Comparison of ENCODE assay signal across 22 cellular contexts in the genomic region with DNA sequence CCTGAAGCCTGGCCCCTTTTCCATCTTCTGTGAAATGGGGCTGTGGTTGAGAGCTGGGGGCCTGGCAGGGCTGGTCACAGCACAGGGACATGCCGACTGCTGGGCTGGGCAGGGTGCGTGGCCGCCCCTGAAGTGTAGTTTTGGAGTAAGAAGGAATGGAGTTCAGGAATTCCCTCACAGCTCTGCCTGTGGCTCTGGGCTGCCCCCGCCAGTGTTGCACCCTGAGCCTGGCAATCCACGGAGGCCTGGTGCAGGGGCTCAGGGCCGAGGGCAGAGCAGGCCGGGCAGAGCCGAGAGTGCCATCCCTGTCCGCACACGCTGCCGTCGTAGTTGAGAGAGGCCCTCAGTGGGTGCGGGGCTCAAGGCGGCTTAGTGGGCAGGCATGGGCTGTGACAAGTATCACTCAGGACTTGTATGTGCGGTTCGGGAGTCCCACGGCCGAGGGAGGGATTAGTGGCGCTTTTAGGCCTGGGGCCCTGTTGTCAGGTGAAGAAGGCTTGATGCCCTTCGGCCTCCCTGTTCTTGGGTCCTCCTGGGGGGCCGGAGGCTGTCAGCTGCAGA. TPM values are rescaled to one million over a fixed set of nuclear protein-coding genes. Genes with fewer than 3 reads are reported as not detected.
DNase-seq lines count a peak whose midpoint lies in the region; ATAC-seq, FAIRE-seq and TF ChIP-seq lines count a peak whose summit lies in the region.
"Had no signal": no experiment of that assay in that cellular context is flagged by ENCODE, and none has a peak within 500 bp of the region (broad histone marks: within the 10 kb centered on the region; RNA-seq: fewer than 3 reads in every experiment).

No MANE protein-coding gene starts in this region.

- H3K4me1 Mint-ChIP-seq in effector memory CD8-positive, alpha-beta T cell (ENCODE audit: low read depth in 2 of 2): peaks cover 11 to 16% of the 10 kb centered on the region in 2 donors

- TF ChIP-seq CTCF in kidney (IDR thresholded peaks at IDR 0.05; ENCODE audit: borderline replicate concordance, extremely low read depth, insufficient read depth): no peak

- H3K27me3 ChIP-seq in NT2/D1 (ENCODE audit: insufficient read depth, insufficient read length) (no peaks in the 10 kb centered on the region), small intestine (ENCODE audit: control insufficient read depth in 2 of 2, insufficient read depth in 2 of 2, low read length in 2 of 2) (no peaks in the 10 kb centered on the region)

- no peak overlapping the region for H3K27ac ChIP-seq in kidney (ENCODE audit: low read depth in 2 of 2, low read length in 2 of 2)
- peak overlapping the region; percentile 82 for H3K27ac ChIP-seq in substantia nigra (ENCODE audit: low read depth, low read length, poor library complexity, severe bottlenecking)
- H3K27ac ChIP-seq in small intestine (ENCODE audit: low read depth in 1 of 2, low read length in 1 of 2): no peak overlapping the region

- 92 to 96% (median 95%) methylated on average over 18 to 21 of the region's 21 CpGs for WGBS in small intestine, 3 donors

- H3K36me3 Mint-ChIP-seq in effector memory CD8-positive, alpha-beta T cell (ENCODE audit: insufficient read depth): peaks cover 9% of the 10 kb centered on the region

- H3K4me3 Mint-ChIP-seq in effector memory CD8-positive, alpha-beta T cell: no peak overlapping the region
- H3K4me3 Mint-ChIP-seq: CD14-positive monocyte; CD8-positive, alpha-beta memory T cell had no signal

- H3K9ac ChIP-seq in NT2/D1 (ENCODE audit: insufficient read length, low read depth) (peak overlapping the region; percentile 37), kidney (ENCODE audit: low read length in 2 of 2) (no peak overlapping the region)

- FAIRE-seq in kidney (lab: Jason Lieb, UNC) (no peak), small intestine (lab: Jason Lieb, UNC) (no peak)
- FAIRE-seq: GM12892, H54, HTR-8/SVneo had no signal

- intact Hi-C loops in kidney (cut with DNase I): no loop called here

- peak overlapping the region; percentile 23 to 31 for H3K27ac Mint-ChIP-seq in effector memory CD8-positive, alpha-beta T cell
- H3K27ac Mint-ChIP-seq: CD8-positive, alpha-beta memory T cell had no signal

- H3K4me3 ChIP-seq in NT2/D1 (ENCODE audit: insufficient read length, low read depth) (no peak overlapping the region), kidney (ENCODE audit: low read length in 2 of 2) (no peak overlapping the region), small intestine (ENCODE audit: low read depth in 1 of 2, low read length in 2 of 2) (no peak overlapping the region)

- peaks cover 71% of the 10 kb centered on the region for H3K36me3 ChIP-seq in NT2/D1 (ENCODE audit: insufficient read depth, insufficient read length, low read length)
- peaks cover 3 to 7% of the 10 kb centered on the region in 2 donors for H3K36me3 ChIP-seq in kidney (ENCODE audit: control insufficient read depth in 1 of 2, insufficient read depth in 2 of 2, low read length in 2 of 2)
- peaks cover 2 to 3% of the 10 kb centered on the region in 2 donors for H3K36me3 ChIP-seq in small intestine (ENCODE audit: control insufficient read depth in 2 of 2, insufficient read depth in 2 of 2, low read length in 2 of 2)

- H3K4me1 ChIP-seq in NT2/D1 (ENCODE audit: insufficient read depth, insufficient read length) (peaks cover 22% of the 10 kb centered on the region), kidney (ENCODE audit: control insufficient read depth in 1 of 2, insufficient read depth in 1 of 2, low read depth in 1 of 2, low read length in 2 of 2) (peaks cover 0 to 10% of the 10 kb centered on the region in 2 donors), small intestine (ENCODE audit: control insufficient read depth in 2 of 2, insufficient read depth in 1 of 2, low read depth in 1 of 2, low read length in 1 of 2) (no peaks in the 10 kb centered on the region)

- no peak for ATAC-seq in effector memory CD8-positive, alpha-beta T cell (replicated peaks)
- ATAC-seq in GM21786 (IDR thresholded peaks at IDR 0.05; ENCODE audit: unreplicated experiment): no peak
- ATAC-seq: PC-3 had no signal

- peaks cover 15% of the 10 kb centered on the region; the same call in 1 of the 2 replicates for H3K9me3 ChIP-seq in NT2/D1 (ENCODE audit: insufficient read depth, low read length)
- no peaks in the 10 kb centered on the region for H3K9me3 ChIP-seq in kidney (ENCODE audit: control insufficient read depth in 1 of 2, low read length in 2 of 2)
- no peaks in the 10 kb centered on the region for H3K9me3 ChIP-seq in small intestine (ENCODE audit: control insufficient read depth, low read depth)

- no peaks in the 10 kb centered on the region for H3K27me3 Mint-ChIP-seq in effector memory CD8-positive, alpha-beta T cell
- H3K27me3 Mint-ChIP-seq: CD8-positive, alpha-beta memory T cell had no signal

- DNase-seq in NT2/D1 (ENCODE audit: low read depth, low spot score) (no peak), kidney (peak; percentile 60), substantia nigra (lab: John Stamatoyannopoulos, UW) (no peak), small intestine (no peak), NCI-H2081 (lab: John Stamatoyannopoulos, UW) (no peak), retina (no peak)
- DNase-seq in effector memory CD8-positive, alpha-beta T cell: no peak
- DNase-seq: Calu3; CD8-positive, alpha-beta memory T cell; KG1; MM.1S; NCI-H1694 treated with DMSO at 0.1 percent for 48 hours; NCI-H774; PC-3 had no signal

- H3K9me3 Mint-ChIP-seq in effector memory CD8-positive, alpha-beta T cell: no peaks in the 10 kb centered on the region
- H3K9me3 Mint-ChIP-seq: CD8-positive, alpha-beta memory T cell had no signal

RNA-seq across cellular contexts. Expression of a gene that starts 9.7 kb away (rescaled TPM):
- total RNA-seq in kidney: 94.1 TPM
- 25.3 TPM for polyA plus RNA-seq in kidney (ENCODE audit: insufficient read depth, low read depth, low replicate concordance)
- polyA plus RNA-seq in small intestine: 10 to 100 TPM; 69.3 to 82.6 (median 73.8) TPM

RNA-seq across cellular contexts. Expression of a gene that starts 9.7 kb away (rescaled TPM):
- 54.0 TPM for total RNA-seq in kidney
- polyA plus RNA-seq in kidney (ENCODE audit: insufficient read depth, low read depth, low replicate concordance): 160 TPM
- 100 to 1,000 TPM; 233 to 471 (median 333) TPM for polyA plus RNA-seq in small intestine

RNA-seq across cellular contexts. Expression of a gene that starts 21.9 kb away (rescaled TPM):
- total RNA-seq in kidney: not detected
- polyA plus RNA-seq in kidney (ENCODE audit: insufficient read depth, low read depth, low replicate concordance) (not detected), small intestine (under 1 TPM in 1 of 3 donors, not detected in 2; 0.54 TPM)
- total RNA-seq: A673; Calu3; CD8-positive, alpha-beta memory T cell; PC-3; RPMI7951; SK-MEL-5 had no signal
- polyA plus RNA-seq: CD8-positive, alpha-beta memory T cell had no signal

RNA-seq across cellular contexts. Expression of a gene that starts 30.2 kb away (rescaled TPM):
- 0.09 TPM for total RNA-seq in kidney
- polyA plus RNA-seq in kidney (ENCODE audit: insufficient read depth, low read depth, low replicate concordance) (not detected), small intestine (under 1 TPM in 1 of 3 donors, not detected in 2; 0.13 TPM)
- total RNA-seq: A673, Calu3, PC-3, RPMI7951 had no signal

RNA-seq across cellular contexts. Expression of a gene that starts 56.2 kb away (rescaled TPM):
- total RNA-seq in kidney: 2.1 TPM
- polyA plus RNA-seq in kidney (ENCODE audit: insufficient read depth, low read depth, low replicate concordance): not detected
- polyA plus RNA-seq in small intestine: under 1 TPM in 2 of 3 donors, not detected in 1; 0.46 to 0.54 TPM
- total RNA-seq: A673; Calu3; CD8-positive, alpha-beta memory T cell; PC-3; SK-MEL-5 had no signal
